ENCODE assay signal across 1 cellular context in the genomic region with DNA sequence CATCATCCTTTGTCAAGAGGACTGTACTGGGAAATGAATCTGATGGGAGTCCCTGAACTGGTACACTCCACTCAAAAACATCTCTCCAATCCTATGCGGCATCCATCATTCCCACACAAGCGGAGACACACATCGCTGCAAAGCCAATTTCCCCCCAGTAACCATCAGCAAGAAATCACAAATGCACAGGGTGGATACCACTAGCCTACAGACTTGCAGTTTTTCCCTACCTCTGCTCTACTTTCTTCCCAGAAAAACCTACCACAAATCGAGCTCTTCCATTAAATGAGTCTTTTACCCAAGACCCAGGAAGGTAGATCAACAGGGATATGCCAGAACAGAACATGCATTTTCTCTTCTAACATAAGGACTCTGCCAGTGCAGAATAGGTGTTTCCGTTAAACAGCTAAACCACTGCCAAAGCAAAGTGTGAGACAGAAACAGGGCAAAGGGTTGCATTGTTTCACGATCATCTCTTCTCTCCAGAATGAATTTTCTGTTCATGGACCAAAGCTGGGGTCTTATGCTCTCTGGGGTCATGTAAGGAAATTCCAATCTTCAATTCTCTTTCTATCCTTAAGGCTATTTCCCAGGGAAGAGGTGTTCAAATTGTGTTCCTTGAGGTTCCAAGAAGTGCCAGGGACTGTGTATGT.
TF ChIP-seq lines count a peak whose summit lies in the region.

No MANE protein-coding gene starts in this region.

TF ChIP-seq in HepG2, 621 proteins besides CTCF, POLR2A, EP300 and RAD21 (continued from another document and continues in another):
- TF ChIP-seq, protein P1, sequence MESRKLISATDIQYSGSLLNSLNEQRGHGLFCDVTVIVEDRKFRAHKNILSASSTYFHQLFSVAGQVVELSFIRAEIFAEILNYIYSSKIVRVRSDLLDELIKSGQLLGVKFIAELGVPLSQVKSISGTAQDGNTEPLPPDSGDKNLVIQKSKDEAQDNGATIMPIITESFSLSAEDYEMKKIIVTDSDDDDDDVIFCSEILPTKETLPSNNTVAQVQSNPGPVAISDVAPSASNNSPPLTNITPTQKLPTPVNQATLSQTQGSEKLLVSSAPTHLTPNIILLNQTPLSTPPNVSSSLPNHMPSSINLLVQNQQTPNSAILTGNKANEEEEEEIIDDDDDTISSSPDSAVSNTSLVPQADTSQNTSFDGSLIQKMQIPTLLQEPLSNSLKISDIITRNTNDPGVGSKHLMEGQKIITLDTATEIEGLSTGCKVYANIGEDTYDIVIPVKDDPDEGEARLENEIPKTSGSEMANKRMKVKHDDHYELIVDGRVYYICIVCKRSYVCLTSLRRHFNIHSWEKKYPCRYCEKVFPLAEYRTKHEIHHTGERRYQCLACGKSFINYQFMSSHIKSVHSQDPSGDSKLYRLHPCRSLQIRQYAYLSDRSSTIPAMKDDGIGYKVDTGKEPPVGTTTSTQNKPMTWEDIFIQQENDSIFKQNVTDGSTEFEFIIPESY (CRISPR knock-in tag; IDR thresholded peaks at IDR 0.05) = no peak
- TF ChIP-seq ZNF788 (CRISPR knock-in tag; IDR thresholded peaks at IDR 0.05; ENCODE audit: borderline replicate concordance) = no peak
- TF ChIP-seq ZSCAN22 (CRISPR knock-in tag; IDR thresholded peaks at IDR 0.05) = no peak
- 0 out of 2 replicates have a peak, but pooled peaks have one; percentile 28 for TF ChIP-seq ZNF605 (CRISPR knock-in tag; IDR thresholded peaks at IDR 0.05)
- no peak for TF ChIP-seq PTBP1 (IDR thresholded peaks at IDR 0.05; ENCODE audit: low read depth, low read length, poor library complexity, severe bottlenecking)
- TF ChIP-seq ZNF205 (CRISPR knock-in tag; IDR thresholded peaks at IDR 0.05) = no peak
- TF ChIP-seq MAF1 (CRISPR knock-in tag; IDR thresholded peaks at IDR 0.05; ENCODE audit: borderline replicate concordance) = no peak
- TF ChIP-seq ZNF615 (CRISPR knock-in tag; IDR thresholded peaks at IDR 0.05; ENCODE audit: borderline replicate concordance) = peak; percentile 71; the same call in 1 of the 2 replicates
- no peak for TF ChIP-seq MZF1 (CRISPR knock-in tag; IDR thresholded peaks at IDR 0.05; ENCODE audit: borderline replicate concordance)
- TF ChIP-seq TGIF2 (CRISPR knock-in tag; IDR thresholded peaks at IDR 0.05) = no peak
- no peak for TF ChIP-seq ZNF747 (CRISPR knock-in tag; IDR thresholded peaks at IDR 0.05; ENCODE audit: borderline replicate concordance)
- no peak for TF ChIP-seq ZNF12 (CRISPR knock-in tag; IDR thresholded peaks at IDR 0.05)
- no peak for TF ChIP-seq ZBED4 (CRISPR knock-in tag; IDR thresholded peaks at IDR 0.05; ENCODE audit: borderline replicate concordance)
- TF ChIP-seq RFX3 (CRISPR knock-in tag; IDR thresholded peaks at IDR 0.05) = no peak
- TF ChIP-seq SP2 (CRISPR knock-in tag; IDR thresholded peaks at IDR 0.05) = no peak
- no peak for TF ChIP-seq GTF3A (CRISPR knock-in tag; conservative IDR thresholded peaks at IDR 0.05)
- TF ChIP-seq, protein P2, sequence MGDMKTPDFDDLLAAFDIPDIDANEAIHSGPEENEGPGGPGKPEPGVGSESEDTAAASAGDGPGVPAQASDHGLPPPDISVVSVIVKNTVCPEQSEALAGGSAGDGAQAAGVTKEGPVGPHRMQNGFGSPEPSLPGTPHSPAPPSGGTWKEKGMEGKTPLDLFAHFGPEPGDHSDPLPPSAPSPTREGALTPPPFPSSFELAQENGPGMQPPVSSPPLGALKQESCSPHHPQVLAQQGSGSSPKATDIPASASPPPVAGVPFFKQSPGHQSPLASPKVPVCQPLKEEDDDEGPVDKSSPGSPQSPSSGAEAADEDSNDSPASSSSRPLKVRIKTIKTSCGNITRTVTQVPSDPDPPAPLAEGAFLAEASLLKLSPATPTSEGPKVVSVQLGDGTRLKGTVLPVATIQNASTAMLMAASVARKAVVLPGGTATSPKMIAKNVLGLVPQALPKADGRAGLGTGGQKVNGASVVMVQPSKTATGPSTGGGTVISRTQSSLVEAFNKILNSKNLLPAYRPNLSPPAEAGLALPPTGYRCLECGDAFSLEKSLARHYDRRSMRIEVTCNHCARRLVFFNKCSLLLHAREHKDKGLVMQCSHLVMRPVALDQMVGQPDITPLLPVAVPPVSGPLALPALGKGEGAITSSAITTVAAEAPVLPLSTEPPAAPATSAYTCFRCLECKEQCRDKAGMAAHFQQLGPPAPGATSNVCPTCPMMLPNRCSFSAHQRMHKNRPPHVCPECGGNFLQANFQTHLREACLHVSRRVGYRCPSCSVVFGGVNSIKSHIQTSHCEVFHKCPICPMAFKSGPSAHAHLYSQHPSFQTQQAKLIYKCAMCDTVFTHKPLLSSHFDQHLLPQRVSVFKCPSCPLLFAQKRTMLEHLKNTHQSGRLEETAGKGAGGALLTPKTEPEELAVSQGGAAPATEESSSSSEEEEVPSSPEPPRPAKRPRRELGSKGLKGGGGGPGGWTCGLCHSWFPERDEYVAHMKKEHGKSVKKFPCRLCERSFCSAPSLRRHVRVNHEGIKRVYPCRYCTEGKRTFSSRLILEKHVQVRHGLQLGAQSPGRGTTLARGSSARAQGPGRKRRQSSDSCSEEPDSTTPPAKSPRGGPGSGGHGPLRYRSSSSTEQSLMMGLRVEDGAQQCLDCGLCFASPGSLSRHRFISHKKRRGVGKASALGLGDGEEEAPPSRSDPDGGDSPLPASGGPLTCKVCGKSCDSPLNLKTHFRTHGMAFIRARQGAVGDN (CRISPR knock-in tag; IDR thresholded peaks at IDR 0.05) = no peak
- TF ChIP-seq SMAD3 (CRISPR knock-in tag; IDR thresholded peaks at IDR 0.05) = no peak
- no peak for TF ChIP-seq CSRNP2 (CRISPR knock-in tag; conservative IDR thresholded peaks at IDR 0.05; ENCODE audit: low read depth)
- no peak for TF ChIP-seq ZNF773 (CRISPR knock-in tag; IDR thresholded peaks at IDR 0.05; ENCODE audit: borderline replicate concordance)
- no peak for TF ChIP-seq ZNF20 (CRISPR knock-in tag; IDR thresholded peaks at IDR 0.05)
- TF ChIP-seq ZNF451 (CRISPR knock-in tag; IDR thresholded peaks at IDR 0.05) = no peak
- TF ChIP-seq, protein P3, sequence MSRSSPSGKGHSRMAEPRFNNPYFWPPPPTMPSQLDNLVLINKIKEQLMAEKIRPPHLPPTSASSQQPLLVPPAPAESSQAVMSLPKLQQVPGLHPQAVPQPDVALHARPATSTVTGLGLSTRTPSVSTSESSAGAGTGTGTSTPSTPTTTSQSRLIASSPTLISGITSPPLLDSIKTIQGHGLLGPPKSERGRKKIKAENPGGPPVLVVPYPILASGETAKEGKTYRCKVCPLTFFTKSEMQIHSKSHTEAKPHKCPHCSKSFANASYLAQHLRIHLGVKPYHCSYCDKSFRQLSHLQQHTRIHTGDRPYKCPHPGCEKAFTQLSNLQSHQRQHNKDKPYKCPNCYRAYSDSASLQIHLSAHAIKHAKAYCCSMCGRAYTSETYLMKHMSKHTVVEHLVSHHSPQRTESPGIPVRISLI (CRISPR knock-in tag; IDR thresholded peaks at IDR 0.05; ENCODE audit: borderline replicate concordance) = no peak
- TF ChIP-seq SOX6 (IDR thresholded peaks at IDR 0.05) = no peak
- TF ChIP-seq SOX6 (CRISPR knock-in tag; IDR thresholded peaks at IDR 0.05) = no peak
- no peak for TF ChIP-seq NCOA1 (CRISPR knock-in tag; IDR thresholded peaks at IDR 0.05)
- no peak for TF ChIP-seq ARNT (IDR thresholded peaks at IDR 0.05)
- no peak for TF ChIP-seq ZNF691 (CRISPR knock-in tag; IDR thresholded peaks at IDR 0.05; ENCODE audit: borderline replicate concordance, low read depth)
- TF ChIP-seq MAX (IDR thresholded peaks at IDR 0.05) = no peak
- TF ChIP-seq, protein P4, sequence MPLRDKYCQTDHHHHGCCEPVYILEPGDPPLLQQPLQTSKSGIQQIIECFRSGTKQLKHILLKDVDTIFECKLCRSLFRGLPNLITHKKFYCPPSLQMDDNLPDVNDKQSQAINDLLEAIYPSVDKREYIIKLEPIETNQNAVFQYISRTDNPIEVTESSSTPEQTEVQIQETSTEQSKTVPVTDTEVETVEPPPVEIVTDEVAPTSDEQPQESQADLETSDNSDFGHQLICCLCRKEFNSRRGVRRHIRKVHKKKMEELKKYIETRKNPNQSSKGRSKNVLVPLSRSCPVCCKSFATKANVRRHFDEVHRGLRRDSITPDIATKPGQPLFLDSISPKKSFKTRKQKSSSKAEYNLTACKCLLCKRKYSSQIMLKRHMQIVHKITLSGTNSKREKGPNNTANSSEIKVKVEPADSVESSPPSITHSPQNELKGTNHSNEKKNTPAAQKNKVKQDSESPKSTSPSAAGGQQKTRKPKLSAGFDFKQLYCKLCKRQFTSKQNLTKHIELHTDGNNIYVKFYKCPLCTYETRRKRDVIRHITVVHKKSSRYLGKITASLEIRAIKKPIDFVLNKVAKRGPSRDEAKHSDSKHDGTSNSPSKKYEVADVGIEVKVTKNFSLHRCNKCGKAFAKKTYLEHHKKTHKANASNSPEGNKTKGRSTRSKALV (CRISPR knock-in tag; IDR thresholded peaks at IDR 0.05) = no peak
- TF ChIP-seq SIN3B (IDR thresholded peaks at IDR 0.05; ENCODE audit: low read length) = no peak
- TF ChIP-seq XRCC5 (optimal IDR thresholded peaks at IDR 0.05; ENCODE audit: low read length) = no peak
- TF ChIP-seq ZNF546 (CRISPR knock-in tag; conservative IDR thresholded peaks at IDR 0.05) = no peak
- TF ChIP-seq ASH2L (IDR thresholded peaks at IDR 0.05; ENCODE audit: insufficient read length, low read depth, low read length) = no peak
- no peak for TF ChIP-seq ZFP37 (CRISPR knock-in tag; IDR thresholded peaks at IDR 0.05; ENCODE audit: borderline replicate concordance)
- TF ChIP-seq MATR3 (CRISPR knock-in tag; IDR thresholded peaks at IDR 0.05) = no peak
- no peak for TF ChIP-seq NFE2L2 (IDR thresholded peaks at IDR 0.05; ENCODE audit: low read length)
- TF ChIP-seq ZNF225 (CRISPR knock-in tag; IDR thresholded peaks at IDR 0.05) = no peak
- no peak for TF ChIP-seq JUN (CRISPR knock-in tag; IDR thresholded peaks at IDR 0.05)
- no peak for TF ChIP-seq ZNF430 (CRISPR knock-in tag; IDR thresholded peaks at IDR 0.05)
- no peak for TF ChIP-seq CCDC6 (CRISPR knock-in tag; IDR thresholded peaks at IDR 0.05)
- no peak for TF ChIP-seq SCMH1 (CRISPR knock-in tag; IDR thresholded peaks at IDR 0.05; ENCODE audit: borderline replicate concordance)
- TF ChIP-seq HES4 (CRISPR knock-in tag; IDR thresholded peaks at IDR 0.05; ENCODE audit: borderline replicate concordance) = no peak
- peak; percentile 76; the same call in 1 of the 2 replicates for TF ChIP-seq PAF1 (CRISPR knock-in tag; IDR thresholded peaks at IDR 0.05)
- no peak for TF ChIP-seq ZNF737 (CRISPR knock-in tag; IDR thresholded peaks at IDR 0.05; ENCODE audit: borderline replicate concordance)
- no peak for TF ChIP-seq NFKB2 (CRISPR knock-in tag; IDR thresholded peaks at IDR 0.05; ENCODE audit: borderline replicate concordance)
- TF ChIP-seq, protein P5, sequence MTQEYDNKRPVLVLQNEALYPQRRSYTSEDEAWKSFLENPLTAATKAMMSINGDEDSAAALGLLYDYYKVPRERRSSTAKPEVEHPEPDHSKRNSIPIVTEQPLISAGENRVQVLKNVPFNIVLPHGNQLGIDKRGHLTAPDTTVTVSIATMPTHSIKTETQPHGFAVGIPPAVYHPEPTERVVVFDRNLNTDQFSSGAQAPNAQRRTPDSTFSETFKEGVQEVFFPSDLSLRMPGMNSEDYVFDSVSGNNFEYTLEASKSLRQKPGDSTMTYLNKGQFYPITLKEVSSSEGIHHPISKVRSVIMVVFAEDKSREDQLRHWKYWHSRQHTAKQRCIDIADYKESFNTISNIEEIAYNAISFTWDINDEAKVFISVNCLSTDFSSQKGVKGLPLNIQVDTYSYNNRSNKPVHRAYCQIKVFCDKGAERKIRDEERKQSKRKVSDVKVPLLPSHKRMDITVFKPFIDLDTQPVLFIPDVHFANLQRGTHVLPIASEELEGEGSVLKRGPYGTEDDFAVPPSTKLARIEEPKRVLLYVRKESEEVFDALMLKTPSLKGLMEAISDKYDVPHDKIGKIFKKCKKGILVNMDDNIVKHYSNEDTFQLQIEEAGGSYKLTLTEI (CRISPR knock-in tag; conservative IDR thresholded peaks at IDR 0.05) = no peak
- TF ChIP-seq ZBTB42 (CRISPR knock-in tag; IDR thresholded peaks at IDR 0.05) = no peak
- TF ChIP-seq NCOA5 (CRISPR knock-in tag; IDR thresholded peaks at IDR 0.05) = no peak
